8 cellular contexts compared by ENCODE assay signal in the genomic region with DNA sequence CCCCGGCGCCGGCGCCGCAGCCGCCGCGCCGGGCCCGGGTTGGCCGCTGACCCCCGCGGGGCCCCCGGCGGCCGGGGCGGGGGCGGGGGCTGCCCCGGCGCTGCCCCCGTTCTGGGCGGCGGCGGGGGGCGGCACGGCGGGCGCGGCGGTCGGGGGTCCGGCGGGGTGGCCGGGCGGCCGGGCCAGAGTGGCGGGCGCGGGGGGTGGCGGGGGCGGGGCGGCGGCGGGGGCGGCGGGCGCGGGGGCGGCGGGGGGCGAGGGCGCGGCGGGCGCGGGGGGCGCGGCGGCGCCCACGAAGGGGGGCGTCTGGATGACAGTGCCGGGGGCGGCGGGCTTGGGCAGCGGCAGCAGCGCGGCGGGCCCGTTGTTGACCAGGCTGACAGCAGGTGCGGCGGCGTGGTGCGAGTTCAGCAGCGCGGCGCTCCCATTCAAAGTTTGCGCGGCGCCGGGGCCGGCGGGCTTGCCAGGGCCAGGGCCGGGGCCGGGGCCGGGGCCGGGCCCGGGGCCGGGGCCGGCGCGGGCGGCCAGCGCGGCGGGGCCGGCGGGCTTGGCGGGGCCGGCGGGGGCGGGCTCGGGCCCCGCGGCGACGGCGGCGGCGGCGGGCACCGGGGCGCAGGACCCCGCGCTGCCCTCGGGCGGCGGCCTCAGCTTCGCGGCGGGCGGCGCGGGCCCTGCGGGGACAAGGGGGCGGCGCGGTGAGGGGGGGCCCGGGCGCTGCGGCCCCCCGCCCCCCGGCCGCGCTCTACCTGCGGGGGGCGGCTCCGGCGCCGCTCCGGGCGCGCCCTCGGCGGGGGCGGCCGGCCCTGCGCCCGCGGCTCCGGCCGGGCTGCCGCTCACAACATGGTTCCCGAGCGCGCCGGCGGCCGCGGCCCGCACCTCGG. TPM values are rescaled to one million over a fixed set of nuclear protein-coding genes. Genes with fewer than 3 reads are reported as not detected.
A peak's percentile ranks its signal among the peaks of the same experiment; 100 is the strongest.
DNase-seq lines count a peak whose midpoint lies in the region; ATAC-seq and TF ChIP-seq lines count a peak whose summit lies in the region.

No MANE protein-coding gene starts in this region.

- WGBS in esophagus, 2 donors: 0 to 1% methylated on average over 31 to 162 of the region's 162 CpGs

- H3K27ac ChIP-seq in 22Rv1: peak overlapping the region; percentile 87
- no peak overlapping the region for H3K27ac ChIP-seq in Panc1 (ENCODE audit: low read length)
- H3K27ac ChIP-seq in esophagus (ENCODE audit: low read depth in 2 of 2, low read length in 1 of 2): peak overlapping the region; percentile 54 to 84

- H3K4me3 ChIP-seq in Panc1 (ENCODE audit: low read depth in 2 of 2, low read length in 2 of 2) (peak overlapping the region; percentile 27 to 50; a peak in 3 of 4 replicates), esophagus (ENCODE audit: low read depth in 1 of 2, low read length in 2 of 2) (peak overlapping the region; percentile 86 to 89)

- H3K36me3 ChIP-seq in Panc1 (ENCODE audit: control insufficient read depth, insufficient read depth, low read length): no peaks in the 10 kb centered on the region
- H3K36me3 ChIP-seq in esophagus (ENCODE audit: control insufficient read depth in 2 of 2, insufficient read depth in 2 of 2, low read length in 1 of 2): no peaks in the 10 kb centered on the region

- in situ Hi-C loops in GM13976 (cut with MboI; ENCODE audit: low sequenced_read_pairs, unreplicated experiment) (no loop called here), Panc1 (cut with HindIII; ENCODE audit: low pct_unique_long_range_greater_than_20kb, low sequenced_read_pairs) (no loop called here)

- H3K27ac Mint-ChIP-seq in osteocyte (ENCODE audit: unreplicated experiment): no peak overlapping the region

- ATAC-seq in HG02763 (IDR thresholded peaks at IDR 0.05; ENCODE audit: unreplicated experiment) (peak; percentile 15), Panc1 (peak; percentile 17)

- no TSS peak for BruUV-seq in Panc1 (replicated peaks; lab: Mats Ljungman, UMichigan)

- H3K9me3 Mint-ChIP-seq in osteocyte (ENCODE audit: unreplicated experiment): no peaks in the 10 kb centered on the region

- no peaks in the 10 kb centered on the region for H3K36me3 Mint-ChIP-seq in osteocyte (ENCODE audit: unreplicated experiment)

- H3K4me1 Mint-ChIP-seq in osteocyte (ENCODE audit: unreplicated experiment): peaks cover 32% of the 10 kb centered on the region

- no peaks in the 10 kb centered on the region for H3K9me3 ChIP-seq in Panc1 (ENCODE audit: control insufficient read depth, insufficient read depth, low read depth, low read length)
- no peaks in the 10 kb centered on the region for H3K9me3 ChIP-seq in esophagus (ENCODE audit: control insufficient read depth in 2 of 2, insufficient read depth in 1 of 2, low read depth in 1 of 2, low read length in 1 of 2)

- intact Hi-C loops in Panc1 (cut with micrococcal nuclease; ENCODE audit: unreplicated experiment): loop anchor here (5.0 kb wide), 1 partner anchor 72 kb away; no protein-coding TSS in a partner anchor

- no peak for TF ChIP-seq CTCF in 22Rv1 (IDR thresholded peaks at IDR 0.05)
- no peak for TF ChIP-seq CTCF in GM13976 (IDR thresholded peaks at IDR 0.05; ENCODE audit: borderline replicate concordance, control extremely low read depth, extremely low read depth, insufficient read depth, missing control alignments)
- TF ChIP-seq CTCF in Panc1 (IDR thresholded peaks at IDR 0.05): no peak
- TF ChIP-seq CTCF in osteocyte (IDR thresholded peaks at IDR 0.05): no peak

- H3K27me3 ChIP-seq in Panc1 (ENCODE audit: control insufficient read depth, insufficient read depth, low read length): no peaks in the 10 kb centered on the region
- no peaks in the 10 kb centered on the region for H3K27me3 ChIP-seq in esophagus (ENCODE audit: control insufficient read depth in 1 of 2, insufficient read depth in 2 of 2, low read length in 2 of 2)

- POLR2A ChIA-PET in Panc1 (lab: Charles Lee): interaction anchor here (0.6 kb wide), 2 partner anchors 11 to 57 kb away, joined by 3 to 5 read pairs; partner anchors contain the start of gene LSM14B

- H3K4me1 ChIP-seq in Panc1 (ENCODE audit: control insufficient read depth, insufficient read depth, low read length) (peaks cover 27% of the 10 kb centered on the region), esophagus (ENCODE audit: control insufficient read depth in 2 of 2, insufficient read depth in 2 of 2, low read length in 1 of 2) (peaks cover 13 to 27% of the 10 kb centered on the region in 2 donors)

- DNase-seq in GM13976 (ENCODE audit: low spot score) (peak; percentile 65), Panc1 (ENCODE audit: low read depth, low spot score) (no peak), osteocyte (ENCODE audit: extremely low spot score, unreplicated experiment) (no peak), HK-2 (ENCODE audit: unreplicated experiment) (no peak), NCI-H1436 (lab: John Stamatoyannopoulos, UW) (no peak)

- peak overlapping the region; percentile 78 for H3K4me3 Mint-ChIP-seq in osteocyte (ENCODE audit: unreplicated experiment)

- no peaks in the 10 kb centered on the region for H3K27me3 Mint-ChIP-seq in osteocyte (ENCODE audit: unreplicated experiment)

- CTCF ChIA-PET in Panc1 (lab: Charles Lee): no interaction called here

RNA-seq across cellular contexts. Expression of gene TAF4, which starts 0.7 kb away (rescaled TPM):
- 21.0 TPM for total RNA-seq in Panc1 (2021; ENCODE audit: unreplicated experiment)
- polyA plus RNA-seq in Panc1 (2012; ENCODE audit: insufficient read length): 27.9 TPM
- 1 to 10 TPM; 4.2 to 5.8 TPM for polyA plus RNA-seq in esophagus
- total RNA-seq in osteocyte: 17.3 and 22.8 TPM in 2 replicates

RNA-seq across cellular contexts. Expression of gene LSM14B, which starts 57.2 kb away (rescaled TPM):
- 52.2 TPM for total RNA-seq in Panc1 (2021; ENCODE audit: unreplicated experiment)
- polyA plus RNA-seq in Panc1 (2012; ENCODE audit: insufficient read length): 50.1 TPM
- 10 to 100 TPM; 12.3 to 20.2 TPM for polyA plus RNA-seq in esophagus
- 67.8 and 68.7 TPM in 2 replicates for total RNA-seq in osteocyte
